Comparison of ENCODE assay signal across 14 cellular contexts in the genomic region with DNA sequence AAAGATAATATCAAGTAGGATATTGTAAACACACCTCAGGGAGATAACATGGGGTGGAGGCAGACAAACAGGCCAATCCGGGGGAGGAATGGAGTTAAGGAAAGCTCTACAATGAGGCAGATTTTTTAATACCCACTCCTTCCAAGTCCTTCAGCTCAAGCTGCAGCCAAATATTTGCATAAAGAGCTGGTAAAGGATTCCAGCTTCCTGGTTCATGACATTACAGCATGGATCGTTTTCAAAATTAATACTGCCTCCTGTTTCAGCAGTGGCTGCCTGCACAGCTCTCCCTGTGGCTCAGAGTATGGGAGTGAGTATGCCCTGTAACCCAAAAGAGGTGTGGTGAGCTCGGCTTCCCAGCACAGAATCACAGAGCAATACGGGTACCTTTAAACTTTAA. TPM values are rescaled to one million over a fixed set of nuclear protein-coding genes. Genes with fewer than 3 reads are reported as not detected.
A peak's percentile ranks its signal among the peaks of the same experiment; 100 is the strongest.
DNase-seq lines count a peak whose midpoint lies in the region; ATAC-seq and TF ChIP-seq lines count a peak whose summit lies in the region.
"Had no signal": no experiment of that assay in that cellular context is flagged by ENCODE, and none has a peak within 500 bp of the region (broad histone marks: within the 10 kb centered on the region; RNA-seq: fewer than 3 reads in every experiment).

No MANE protein-coding gene starts in this region.

- H3K27me3 Mint-ChIP-seq in glutamatergic neuron (ENCODE audit: unreplicated experiment) = peaks cover 4% of the 10 kb centered on the region
- peaks cover 56% of the 10 kb centered on the region for H3K27me3 Mint-ChIP-seq in CD4-positive, alpha-beta T cell

- TF ChIP-seq CTCF in transverse colon (IDR thresholded peaks at IDR 0.05) (no peak), glutamatergic neuron (IDR thresholded peaks at IDR 0.05; ENCODE audit: partially characterized antibody, unreplicated experiment) (no peak)
- TF ChIP-seq CTCF in CD4-positive, alpha-beta T cell (IDR thresholded peaks at IDR 0.05) = no peak

- H3K4me1 Mint-ChIP-seq in glutamatergic neuron (ENCODE audit: low read depth, unreplicated experiment) = peaks cover 11% of the 10 kb centered on the region
- H3K4me1 Mint-ChIP-seq in CD4-positive, alpha-beta T cell (ENCODE audit: low read depth) = no peaks in the 10 kb centered on the region
- H3K4me1 Mint-ChIP-seq: T-helper 17 cell had no signal

- CTCF ChIA-PET in CD4-positive, alpha-beta T cell (lab: Charles Lee) = no interaction called here

- POLR2A ChIA-PET in CD4-positive, alpha-beta T cell (lab: Charles Lee) = no interaction called here

- no peak for ATAC-seq in CD4-positive, alpha-beta T cell (ENCODE audit: poor library complexity)
- ATAC-seq: T-helper 17 cell had no signal

- no peaks in the 10 kb centered on the region for H3K9me3 ChIP-seq in transverse colon
- H3K9me3 ChIP-seq in CD4-positive, alpha-beta T cell (ENCODE audit: control insufficient read depth, low read length) = no peaks in the 10 kb centered on the region

- no peaks in the 10 kb centered on the region for H3K27me3 ChIP-seq in transverse colon
- H3K27me3 ChIP-seq in CD4-positive, alpha-beta T cell (ENCODE audit: control insufficient read depth, insufficient read depth, low read length) = peaks cover 27% of the 10 kb centered on the region

- intact Hi-C loops in transverse colon (cut with DNase I; ENCODE audit: low total_unique reads) = no loop called here
- intact Hi-C loops in CD4-positive, alpha-beta T cell (cut with DNase I, micrococcal nuclease) = loop anchor here in 1 of 2 experiments (5.0 kb wide), 1 partner anchor 1989 kb away; no protein-coding TSS in a partner anchor

- H3K36me3 ChIP-seq in transverse colon = no peaks in the 10 kb centered on the region

- in situ Hi-C loops in transverse colon (cut with MboI; ENCODE audit: low pct_ligation_motif_present in 1 of 4, low pct_unique_long_range_greater_than_20kb in 1 of 4, low sequenced_read_pairs in 3 of 4) = no loop called here

- no peaks in the 10 kb centered on the region for H3K9me3 Mint-ChIP-seq in glutamatergic neuron (ENCODE audit: unreplicated experiment)
- H3K9me3 Mint-ChIP-seq in CD4-positive, alpha-beta T cell = no peaks in the 10 kb centered on the region
- H3K9me3 Mint-ChIP-seq: naive B cell had no signal

- H3K27ac ChIP-seq in transverse colon = peak overlapping the region; percentile 61 to 75 (median 72)
- H3K27ac ChIP-seq in CD4-positive, alpha-beta T cell (ENCODE audit: low read depth, low read length) = no peak overlapping the region

- WGBS in transverse colon (ENCODE audit: low coverage in 1 of 2), 2 donors = 22 to 54% methylated on average over 3 to 4 of the region's 4 CpGs

- peaks cover 15 to 53% (median 28%) of the 10 kb centered on the region in 4 donors for H3K4me1 ChIP-seq in transverse colon

- DNase-seq in NCI-H1092 (lab: John Stamatoyannopoulos, UW) = peak; percentile 74
- DNase-seq in NCI-H524 (lab: John Stamatoyannopoulos, UW) = peak; percentile 69 to 87
- peak; percentile 27 for DNase-seq in fibroblast of peridontal ligament (ENCODE audit: extremely low read depth)
- DNase-seq in transverse colon = peak; percentile 61
- DNase-seq in dermis blood vessel endothelial cell = no peak
- DNase-seq in glutamatergic neuron = no peak
- no peak for DNase-seq in CD4-positive, alpha-beta T cell
- DNase-seq: activated CD8-positive, alpha-beta memory T cell treated with anti-CD3 and anti-CD28 coated beads, Interleukin-2, amount 50 U/mL, for 4 hours; MV-4-11; naive B cell; T-helper 17 cell had no signal

- no peak overlapping the region for H3K4me3 Mint-ChIP-seq in glutamatergic neuron (ENCODE audit: unreplicated experiment)
- H3K4me3 Mint-ChIP-seq in CD4-positive, alpha-beta T cell = no peak overlapping the region
- H3K4me3 Mint-ChIP-seq: naive B cell, T-helper 17 cell had no signal

- H3K36me3 Mint-ChIP-seq in glutamatergic neuron (ENCODE audit: unreplicated experiment) = no peaks in the 10 kb centered on the region
- no peaks in the 10 kb centered on the region for H3K36me3 Mint-ChIP-seq in CD4-positive, alpha-beta T cell (ENCODE audit: low read depth)

- H3K4me3 ChIP-seq in transverse colon = no peak overlapping the region

- no peak for TF ChIP-seq POLR2A in transverse colon (IDR thresholded peaks at IDR 0.05)

- TF ChIP-seq EP300 in transverse colon (IDR thresholded peaks at IDR 0.05; ENCODE audit: low read depth) = no peak

- no peak overlapping the region for H3K27ac Mint-ChIP-seq in glutamatergic neuron (ENCODE audit: unreplicated experiment)
- H3K27ac Mint-ChIP-seq in CD4-positive, alpha-beta T cell = no peak overlapping the region
- H3K27ac Mint-ChIP-seq: naive B cell, T-helper 17 cell had no signal

RNA-seq across cellular contexts. Expression of a gene that starts 5.1 kb away (rescaled TPM):
- total RNA-seq in transverse colon (1 to 10 TPM; 6.0 to 9.6 (median 7.1) TPM), dermis blood vessel endothelial cell (not detected in 2 replicates), glutamatergic neuron (ENCODE audit: unreplicated experiment) (not detected)
- not detected for total RNA-seq in CD4-positive, alpha-beta T cell
- total RNA-seq: cardiac septum, G401, T-helper 17 cell had no signal

RNA-seq across cellular contexts. Expression of a gene that starts 58.0 kb away (rescaled TPM):
- total RNA-seq in transverse colon (1 to 10 TPM in 2 of 4 donors, not detected in 2; 1.9 to 4.4 TPM), dermis blood vessel endothelial cell (not detected in 2 replicates), glutamatergic neuron (ENCODE audit: unreplicated experiment) (not detected)
- total RNA-seq in CD4-positive, alpha-beta T cell = not detected
- total RNA-seq: cardiac septum, G401, H1, T-helper 17 cell had no signal

Comparison
In these comparisons a context has a peak if more than half of its experiments do, and no peak if none do; other contexts are left out.
1. DNase-seq: peak in NCI-H1092 (single experiment), NCI-H524 (2 of 2), fibroblast of peridontal ligament (single experiment) and transverse colon (single experiment); none in dermis blood vessel endothelial cell (single experiment), glutamatergic neuron (single experiment) and CD4-positive, alpha-beta T cell (0 of 10).